Comparison of ENCODE assay signal across 2 cellular contexts in genomic region chr11:82906236-82906635, GRCh38.
TF ChIP-seq lines count a peak whose summit lies in the region.

No MANE protein-coding gene starts in this region.

TF ChIP-seq in A549, 52 proteins besides CTCF, POLR2A, EP300 and RAD21:
- TF ChIP-seq CHD2 (IDR thresholded peaks at IDR 0.05; ENCODE audit: low read length, partially characterized antibody) (no peak), SMC3 (IDR thresholded peaks at IDR 0.05) (peak; percentile 67)
TF ChIP-seq in A549: peak in this region for 1.

TF ChIP-seq in H1, 55 proteins besides CTCF, POLR2A, EP300 and RAD21:
- TF ChIP-seq SP2 (IDR thresholded peaks at IDR 0.05; ENCODE audit: low read length), result no peak
- no peak for TF ChIP-seq HDAC6 (IDR thresholded peaks at IDR 0.05; ENCODE audit: low read depth, low read length)
- no peak for TF ChIP-seq SUZ12 (IDR thresholded peaks at IDR 0.05; ENCODE audit: low read length)
- TF ChIP-seq JUN (IDR thresholded peaks at IDR 0.05; ENCODE audit: low read depth, low read length), result no peak
- TF ChIP-seq SP4 (IDR thresholded peaks at IDR 0.05; ENCODE audit: low read length), result no peak
- no peak for TF ChIP-seq CBX5 (IDR thresholded peaks at IDR 0.05; ENCODE audit: low read depth, low read length)
- TF ChIP-seq TAF1 (IDR thresholded peaks at IDR 0.05; ENCODE audit: low read depth, low read length), result no peak
- TF ChIP-seq CBX8 (IDR thresholded peaks at IDR 0.05; ENCODE audit: borderline replicate concordance, low read depth, low read length), result no peak
- TF ChIP-seq RXRA (IDR thresholded peaks at IDR 0.05; ENCODE audit: insufficient read depth, low read depth, low read length), result no peak
- TF ChIP-seq SRF (IDR thresholded peaks at IDR 0.05; ENCODE audit: low read depth, low read length), result no peak
- no peak for TF ChIP-seq EGR1 (IDR thresholded peaks at IDR 0.05; ENCODE audit: borderline replicate concordance, low read depth, low read length)
- TF ChIP-seq HDAC2 (IDR thresholded peaks at IDR 0.05; ENCODE audit: borderline replicate concordance in 1 of 2, low read depth in 2 of 2, low read length in 2 of 2), result no peak
- TF ChIP-seq TCF12 (IDR thresholded peaks at IDR 0.05; ENCODE audit: low read depth, low read length), result no peak
- TF ChIP-seq KDM1A (IDR thresholded peaks at IDR 0.05; ENCODE audit: borderline replicate concordance, low read length), result no peak
- no peak for TF ChIP-seq CTBP2 (IDR thresholded peaks at IDR 0.05; ENCODE audit: borderline replicate concordance, insufficient read depth, insufficient read length, low read length)
- no peak for TF ChIP-seq GABPA (IDR thresholded peaks at IDR 0.05; ENCODE audit: borderline replicate concordance, insufficient read depth, low read length)
- TF ChIP-seq CHD1 (IDR thresholded peaks at IDR 0.05; ENCODE audit: low read depth, low read length), result no peak
- no peak for TF ChIP-seq SIX5 (IDR thresholded peaks at IDR 0.05; ENCODE audit: low read depth, low read length)
